In the genomic region with DNA sequence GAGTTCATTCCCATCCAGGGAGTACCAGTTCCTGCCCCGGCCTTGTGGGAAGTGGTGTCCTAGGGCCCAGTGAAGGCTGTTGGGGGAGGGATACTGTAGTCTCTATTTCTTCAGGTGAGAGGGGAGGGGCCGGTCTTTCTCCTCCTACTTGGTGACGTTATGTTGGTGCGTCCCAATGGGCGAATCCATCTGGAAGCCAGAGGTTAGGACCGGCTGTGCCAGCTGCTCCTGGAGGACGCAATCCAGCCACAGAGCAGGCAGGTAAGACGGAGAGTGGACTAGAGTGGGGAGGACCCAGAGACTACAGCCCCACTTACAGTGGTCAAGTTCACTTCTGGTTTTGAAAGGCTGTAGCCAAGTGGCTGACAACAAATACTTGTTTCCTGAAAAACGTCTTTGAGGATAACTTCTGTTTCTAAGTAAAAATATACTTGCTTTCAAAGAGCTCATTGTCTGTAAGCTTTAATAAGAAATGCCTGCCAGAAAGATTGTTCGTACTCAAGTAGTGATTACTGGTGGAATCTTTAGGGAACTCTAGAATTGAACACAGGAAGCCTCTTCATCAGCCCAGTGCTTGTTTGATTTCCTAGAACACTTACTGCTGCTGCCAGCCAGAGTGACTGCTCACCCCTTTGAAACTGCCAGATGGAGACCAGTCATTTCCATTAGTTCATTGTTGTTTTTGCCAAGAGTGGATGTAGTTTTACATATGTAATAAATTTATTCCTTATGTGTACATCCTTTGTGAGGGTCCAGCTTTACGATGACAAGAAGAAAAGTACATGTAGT, we compare ENCODE assay signal across 10 cellular contexts. TPM values are rescaled to one million over a fixed set of nuclear protein-coding genes. Genes with fewer than 3 reads are reported as not detected.
DNase-seq lines count a peak whose midpoint lies in the region; ATAC-seq, FAIRE-seq and TF ChIP-seq lines count a peak whose summit lies in the region.
"Had no signal": no experiment of that assay in that cellular context is flagged by ENCODE, and none has a peak within 500 bp of the region (broad histone marks: within the 10 kb centered on the region; RNA-seq: fewer than 3 reads in every experiment).

No MANE protein-coding gene starts in this region.

- H4K20me1 ChIP-seq in osteoblast (ENCODE audit: insufficient read depth, low read length), result peaks cover 52% of the 10 kb centered on the region

- peak; percentile 44 for DNase-seq in G401 (ENCODE audit: low spot score)
- no peak for DNase-seq in SJSA1 (ENCODE audit: low read depth in 1 of 2, low spot score in 2 of 2)
- DNase-seq in fibroblast of the conjunctiva (ENCODE audit: low read depth), result peak; percentile 58
- DNase-seq in osteoblast (ENCODE audit: insufficient read length, low spot score, missing footprints), result peak; percentile 80
- DNase-seq in GM12892 (ENCODE audit: insufficient read length), result no peak
- no peak for DNase-seq in KG1 (lab: John Stamatoyannopoulos, UW)
- DNase-seq in stimulated activated CD4-positive, alpha-beta T cell treated with anti-CD3 and anti-CD28 coated beads, Interleukin-12 subunit alpha, Interleukin-12 subunit beta, amount 100 ng/mL, for 4 hours, result no peak
- DNase-seq: activated T-cell treated with anti-CD3 and anti-CD28 coated beads, Interleukin-2, amount 50 U/mL, for 4 hours; ovary had no signal

- ATAC-seq in HG02885 (IDR thresholded peaks at IDR 0.05; ENCODE audit: poor library complexity, unreplicated experiment), result no peak
- ATAC-seq: activated T-cell treated with anti-CD3 and anti-CD28 coated beads, Interleukin-2, amount 50 U/mL, for 4 hours had no signal

- peak overlapping the region; percentile 44 for H3K27ac ChIP-seq in SJSA1
- H3K27ac ChIP-seq in osteoblast (ENCODE audit: low read depth, low read length), result peak overlapping the region; percentile 56
- H3K27ac ChIP-seq: ovary had no signal

- H3K4me1 ChIP-seq in SJSA1 (replicated peaks) (peaks cover 89% of the 10 kb centered on the region), osteoblast (ENCODE audit: insufficient read depth, low read length) (peaks cover 34% of the 10 kb centered on the region)

- H3K79me2 ChIP-seq in osteoblast (ENCODE audit: insufficient read depth, low read length), result peaks cover 87% of the 10 kb centered on the region

- no peak overlapping the region for H2AFZ ChIP-seq in osteoblast (ENCODE audit: low read length)

- H3K4me3 ChIP-seq in SJSA1 (no peak overlapping the region), osteoblast (ENCODE audit: insufficient read depth, low read length) (no peak overlapping the region)
- H3K4me3 ChIP-seq: ovary had no signal

- no peak for FAIRE-seq in GM12892 (lab: Jason Lieb, UNC)

- no peaks in the 10 kb centered on the region for H3K27me3 ChIP-seq in SJSA1 (replicated peaks)
- H3K27me3 ChIP-seq in osteoblast (ENCODE audit: insufficient read depth, low read length), result no peaks in the 10 kb centered on the region
- H3K27me3 ChIP-seq: ovary had no signal

- H3K9me3 ChIP-seq in SJSA1 (replicated peaks) (no peaks in the 10 kb centered on the region), osteoblast (ENCODE audit: low read depth, low read length) (no peaks in the 10 kb centered on the region)
- H3K9me3 ChIP-seq: ovary had no signal

- no peak for TF ChIP-seq CTCF in osteoblast (IDR thresholded peaks at IDR 0.05; ENCODE audit: extremely low read depth, low read depth, low read length)

- TF ChIP-seq POLR2A in GM12892 (IDR thresholded peaks at IDR 0.05; ENCODE audit: low read depth, low read length), result no peak

- in situ Hi-C loops in G401 (cut with HindIII; ENCODE audit: low sequenced_read_pairs), result no loop called here

- H3K36me3 ChIP-seq in SJSA1 (peaks cover 18% of the 10 kb centered on the region), osteoblast (ENCODE audit: insufficient read depth, low read length) (no peaks in the 10 kb centered on the region)
- H3K36me3 ChIP-seq: ovary had no signal

- H3K4me2 ChIP-seq in osteoblast (ENCODE audit: insufficient read depth, low read length), result peak overlapping the region; percentile 27

RNA-seq across cellular contexts. Expression of gene RBM33, which starts 25.4 kb away (rescaled TPM):
- 12.3 and 13.2 TPM in 2 replicates for total RNA-seq in G401 (2014; rRNA removed; shearing (Covaris generic))
- total RNA-seq in SJSA1 (2014; rRNA removed; shearing (Covaris generic)), result 27.2 and 37.4 TPM in 2 replicates
- total RNA-seq in osteoblast, result 25.0 and 27.5 TPM in 2 replicates
- polyA plus RNA-seq in GM12892 (2012; ENCODE audit: missing spikeins), result 23.5 TPM

Comparison
In these comparisons a context has a peak if more than half of its experiments do, and no peak if none do; other contexts are left out.
1. DNase-seq: peak in G401 (single experiment), fibroblast of the conjunctiva (single experiment) and osteoblast (single experiment); none in SJSA1 (0 of 2), GM12892 (single experiment), KG1 (single experiment) and stimulated activated CD4-positive, alpha-beta T cell treated with anti-CD3 and anti-CD28 coated beads, Interleukin-12 subunit alpha, Interleukin-12 subunit beta, amount 100 ng/mL, for 4 hours (single experiment).